2 cellular contexts compared by ENCODE assay signal in the genomic region with DNA sequence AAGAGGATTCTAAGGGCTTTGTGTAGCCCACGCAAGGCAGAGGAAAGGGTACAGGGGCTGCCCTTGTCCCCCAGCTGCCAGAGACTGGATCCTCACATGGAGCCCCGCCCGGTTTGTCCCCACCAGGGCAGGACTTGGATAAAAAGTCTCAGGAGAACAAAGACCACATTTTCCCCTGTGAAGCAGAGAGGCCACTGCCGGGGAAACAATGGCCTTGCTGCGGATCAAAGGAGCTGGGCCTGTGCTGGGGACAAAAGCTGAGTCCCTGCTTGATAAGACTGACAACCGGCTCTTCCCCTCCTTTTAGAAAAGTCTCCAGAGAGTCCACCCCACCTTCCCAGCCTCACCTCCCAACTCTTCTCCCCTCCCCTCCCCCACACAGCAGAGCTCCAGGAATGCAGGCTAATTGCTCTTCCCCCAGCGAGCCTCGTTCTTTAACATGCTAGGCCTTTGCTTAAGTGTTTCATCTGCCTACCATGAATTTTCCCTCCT.
TF ChIP-seq lines count a peak whose summit lies in the region.

No MANE protein-coding gene starts in this region.

TF ChIP-seq in HEK293, 187 proteins besides CTCF, POLR2A, EP300 and RAD21 (continued from another document):
- no peak for TF ChIP-seq ZNF280D (tag by site-specific recombination; IDR thresholded peaks at IDR 0.05)
- no peak for TF ChIP-seq ZNF610 (tag by site-specific recombination; IDR thresholded peaks at IDR 0.05; ENCODE audit: borderline replicate concordance)
- TF ChIP-seq ZNF266 (tag by site-specific recombination; IDR thresholded peaks at IDR 0.05; ENCODE audit: low read depth): no peak
- no peak for TF ChIP-seq ZNF623 (tag by site-specific recombination; IDR thresholded peaks at IDR 0.05)
TF ChIP-seq in HEK293: peak in this region for 1.

TF ChIP-seq in SK-N-SH treated with all-trans-retinoic acid at 6 μM for 48 hours, 23 proteins besides CTCF, POLR2A, EP300 and RAD21 (continued from another document):
- TF ChIP-seq, protein P1, sequence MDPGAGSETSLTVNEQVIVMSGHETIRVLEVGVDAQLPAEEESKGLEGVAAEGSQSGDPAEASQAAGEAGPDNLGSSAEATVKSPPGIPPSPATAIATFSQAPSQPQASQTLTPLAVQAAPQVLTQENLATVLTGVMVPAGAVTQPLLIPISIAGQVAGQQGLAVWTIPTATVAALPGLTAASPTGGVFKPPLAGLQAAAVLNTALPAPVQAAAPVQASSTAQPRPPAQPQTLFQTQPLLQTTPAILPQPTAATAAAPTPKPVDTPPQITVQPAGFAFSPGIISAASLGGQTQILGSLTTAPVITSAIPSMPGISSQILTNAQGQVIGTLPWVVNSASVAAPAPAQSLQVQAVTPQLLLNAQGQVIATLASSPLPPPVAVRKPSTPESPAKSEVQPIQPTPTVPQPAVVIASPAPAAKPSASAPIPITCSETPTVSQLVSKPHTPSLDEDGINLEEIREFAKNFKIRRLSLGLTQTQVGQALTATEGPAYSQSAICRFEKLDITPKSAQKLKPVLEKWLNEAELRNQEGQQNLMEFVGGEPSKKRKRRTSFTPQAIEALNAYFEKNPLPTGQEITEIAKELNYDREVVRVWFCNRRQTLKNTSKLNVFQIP (CRISPR knock-in tag; IDR thresholded peaks at IDR 0.05; ENCODE audit: borderline replicate concordance, low read depth): no peak
- TF ChIP-seq RARB (CRISPR knock-in tag; IDR thresholded peaks at IDR 0.05) (no peak), ZNF70 (CRISPR knock-in tag; IDR thresholded peaks at IDR 0.05) (no peak), ZNF565 (CRISPR knock-in tag; conservative IDR thresholded peaks at IDR 0.05; ENCODE audit: low read depth) (no peak), PATZ1 (CRISPR knock-in tag; IDR thresholded peaks at IDR 0.05; ENCODE audit: borderline replicate concordance) (no peak), ZFP30 (CRISPR knock-in tag; IDR thresholded peaks at IDR 0.05) (no peak), ZNF8 (CRISPR knock-in tag; IDR thresholded peaks at IDR 0.05) (no peak)
